ENCODE assay signal across 27 cellular contexts in genomic region chr3:68067314-68067713, GRCh38.
"Had no signal": no experiment of that assay in that cellular context is flagged by ENCODE, and none has a peak within 500 bp of the region (broad histone marks: within the 10 kb centered on the region; RNA-seq: fewer than 3 reads in every experiment).

No MANE protein-coding gene starts in this region.

- H3K9me3 Mint-ChIP-seq: neural progenitor cell had no signal

- H3K27me3 Mint-ChIP-seq: naive thymus-derived CD8-positive, alpha-beta T cell; stimulated activated naive CD8-positive, alpha-beta T cell treated with anti-CD3 and anti-CD28 coated beads, Interleukin-15, Interleukin-2, amounts not matched to agents 100 ng/mL and 50 ng/mL, for 24 hours had no signal

- H2AFZ ChIP-seq: neural progenitor cell, parathyroid adenoma had no signal

- H3K36me3 Mint-ChIP-seq: neural progenitor cell; stimulated activated effector memory CD8-positive, alpha-beta T cell treated with anti-CD3 and anti-CD28 coated beads, Interleukin-12 subunit alpha, Interleukin-12 subunit beta, amount 100 ng/mL, for 72 hours; stimulated activated naive B cell treated with anti-CD40 and anti-IgM and Interleukin-4, amounts not matched to agents 10 μg/mL and 1 μg/mL and 100 μg/mL, for 72 hours had no signal

- H3K9me3 ChIP-seq: prostate gland, right lobe of liver, thyroid gland, uterus had no signal

- H3K27ac ChIP-seq: neural progenitor cell, ovary, parathyroid adenoma, prostate gland, right lobe of liver, sigmoid colon, stomach, thoracic aorta, thyroid gland, tibial nerve, upper lobe of left lung, uterus had no signal

- H3K9ac ChIP-seq: neural progenitor cell, parathyroid adenoma had no signal

- H3K4me3 Mint-ChIP-seq: naive B cell; naive thymus-derived CD8-positive, alpha-beta T cell; natural killer cell treated with Interleukin-12 subunit alpha and Interleukin-12 subunit beta and Interleukin-15 and Interleukin-18, amount 100 ng/mL, for 72 hours; neural progenitor cell; stimulated activated effector memory CD8-positive, alpha-beta T cell treated with anti-CD3 and anti-CD28 coated beads, Interleukin-12 subunit alpha, Interleukin-12 subunit beta, amount 100 ng/mL, for 72 hours; stimulated activated naive B cell treated with anti-CD40 and anti-IgM and Interleukin-4, amounts not matched to agents 10 μg/mL and 1 μg/mL and 100 μg/mL, for 72 hours; stimulated activated naive CD8-positive, alpha-beta T cell treated with anti-CD3 and anti-CD28 coated beads, Interleukin-15, Interleukin-2, amounts not matched to agents 100 ng/mL and 50 ng/mL, for 24 hours had no signal

- DNase-seq: naive B cell; naive thymus-derived CD8-positive, alpha-beta T cell; occipital lobe; ovary; right cardiac atrium; right lobe of liver; sigmoid colon; small intestine; stimulated activated CD4-positive, alpha-beta T cell treated with anti-CD3 and anti-CD28 coated beads, Interleukin-15, amount 100 ng/mL, for 24 hours; stimulated activated CD4-positive, alpha-beta T cell treated with anti-CD3 and anti-CD28 coated beads, Interleukin-2, amount 100 ng/mL, for 24 hours; stimulated activated CD4-positive, alpha-beta T cell treated with anti-CD3 and anti-CD28 coated beads, Interleukin-2, amount 100 ng/mL, for 48 hours; stimulated activated CD4-positive, alpha-beta T cell treated with anti-CD3 and anti-CD28 coated beads, Interleukin-4, amount 100 ng/mL, for 24 hours; stimulated activated naive B cell treated with anti-CD40 and anti-IgM and Interleukin-4, amounts not matched to agents 10 μg/mL and 1 μg/mL and 100 μg/mL, for 72 hours; stimulated activated naive CD4-positive, alpha-beta T cell treated with Interleukin-2 at 50 U/mL for 16 hours; stomach; thyroid gland; trophoblast cell; upper lobe of left lung; uterus had no signal

- H3K4me1 Mint-ChIP-seq: naive B cell; neural progenitor cell; stimulated activated naive B cell treated with anti-CD40 and anti-IgM and Interleukin-4, amounts not matched to agents 10 μg/mL and 1 μg/mL and 100 μg/mL, for 72 hours had no signal

- H3K27me3 ChIP-seq: neural progenitor cell, ovary, right lobe of liver, sigmoid colon, stomach, thyroid gland, tibial nerve, upper lobe of left lung, uterus had no signal

- ATAC-seq: naive thymus-derived CD8-positive, alpha-beta T cell; natural killer cell treated with Interleukin-12 subunit alpha and Interleukin-12 subunit beta and Interleukin-15 and Interleukin-18, amount 100 ng/mL, for 72 hours; right cardiac atrium; right lobe of liver; stimulated activated effector memory CD8-positive, alpha-beta T cell treated with anti-CD3 and anti-CD28 coated beads, Interleukin-12 subunit alpha, Interleukin-12 subunit beta, amount 100 ng/mL, for 72 hours; stimulated activated naive B cell treated with anti-CD40 and anti-IgM and Interleukin-4, amounts not matched to agents 10 μg/mL and 1 μg/mL and 100 μg/mL, for 72 hours had no signal

- H3K27ac Mint-ChIP-seq: natural killer cell treated with Interleukin-12 subunit alpha and Interleukin-12 subunit beta and Interleukin-15 and Interleukin-18, amount 100 ng/mL, for 72 hours; neural progenitor cell; stimulated activated effector memory CD8-positive, alpha-beta T cell treated with anti-CD3 and anti-CD28 coated beads, Interleukin-12 subunit alpha, Interleukin-12 subunit beta, amount 100 ng/mL, for 72 hours; stimulated activated naive B cell treated with anti-CD40 and anti-IgM and Interleukin-4, amounts not matched to agents 10 μg/mL and 1 μg/mL and 100 μg/mL, for 72 hours; stimulated activated naive CD8-positive, alpha-beta T cell treated with anti-CD3 and anti-CD28 coated beads, Interleukin-15, Interleukin-2, amounts not matched to agents 100 ng/mL and 50 ng/mL, for 24 hours had no signal

- H3K36me3 ChIP-seq: neural progenitor cell, ovary, prostate gland, right lobe of liver, sigmoid colon, stomach, thoracic aorta, thyroid gland, tibial nerve, upper lobe of left lung, uterus had no signal

- H3K4me1 ChIP-seq: neural progenitor cell, parathyroid adenoma, prostate gland, right lobe of liver, sigmoid colon, stomach, thyroid gland, tibial nerve, upper lobe of left lung, uterus had no signal

- H3K4me3 ChIP-seq: neural progenitor cell, ovary, prostate gland, right lobe of liver, sigmoid colon, stomach, thoracic aorta, thyroid gland, tibial nerve, upper lobe of left lung, uterus had no signal

- H3K79me2 ChIP-seq: parathyroid adenoma had no signal

- H3K4me2 ChIP-seq: neural progenitor cell had no signal
